15 cellular contexts compared by ENCODE assay signal in the genomic region with DNA sequence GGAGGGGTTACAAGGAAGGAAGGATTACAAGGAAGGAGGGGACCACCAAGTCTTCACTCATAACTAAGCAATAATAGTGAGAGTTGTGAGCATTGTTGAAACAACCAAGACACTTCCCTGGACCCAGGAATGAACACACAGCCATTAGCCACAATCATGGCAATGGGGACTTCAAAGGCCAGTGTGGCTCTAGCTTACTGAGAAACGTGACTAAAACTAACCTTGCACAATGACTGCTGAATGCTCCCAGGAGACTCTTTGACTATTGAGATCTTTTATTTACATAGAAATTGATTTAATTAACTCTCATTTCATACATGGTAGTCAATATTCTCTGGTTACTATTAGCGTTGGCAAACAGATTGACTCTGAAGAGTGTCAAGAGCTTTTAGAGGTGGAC.
"Had no signal": no experiment of that assay in that cellular context is flagged by ENCODE, and none has a peak within 500 bp of the region (broad histone marks: within the 10 kb centered on the region; RNA-seq: fewer than 3 reads in every experiment).

No MANE protein-coding gene starts in this region.

- H3K79me2 ChIP-seq: parathyroid adenoma had no signal

- H3K27ac ChIP-seq: cardiac muscle cell, esophagus muscularis mucosa, lower lobe of right lung, parathyroid adenoma, upper lobe of left lung had no signal

- H3K9ac ChIP-seq: parathyroid adenoma had no signal

- H3K27me3 ChIP-seq: cardiac muscle cell, esophagus muscularis mucosa, upper lobe of left lung had no signal

- H2AFZ ChIP-seq: parathyroid adenoma had no signal

- DNase-seq: activated CD4-positive, alpha-beta T cell treated with anti-CD3 and anti-CD28 coated beads, Interleukin-2, amount 10 ng/mL, durations not matched to agents 7 days and 5 days; activated CD4-positive, CD25-positive, alpha-beta regulatory T cell; activated CD8-positive, alpha-beta memory T cell treated with anti-CD3 and anti-CD28 coated beads for 24 hours; activated naive CD4-positive, alpha-beta T cell treated with anti-CD3 and anti-CD28 coated beads for 36 hours; hypothalamus; lower lobe of right lung; midbrain; naive B cell; stimulated activated CD4-positive, alpha-beta T cell treated with anti-CD3 and anti-CD28 coated beads, Interleukin-15, amount 100 ng/mL, for 24 hours; stimulated activated CD4-positive, alpha-beta T cell treated with anti-CD3 and anti-CD28 coated beads, Interleukin-4, amount 100 ng/mL, for 24 hours; upper lobe of left lung had no signal

- ATAC-seq: activated T-helper 17 cell treated with anti-CD3 and anti-CD28 coated beads, Interleukin-2, amount 50 U/mL, for 72 hours; lower lobe of right lung had no signal

- H3K4me3 ChIP-seq: cardiac muscle cell, esophagus muscularis mucosa, lower lobe of right lung, upper lobe of left lung had no signal

- H3K36me3 ChIP-seq: cardiac muscle cell, esophagus muscularis mucosa, lower lobe of right lung, upper lobe of left lung had no signal

- H3K9me3 ChIP-seq: esophagus muscularis mucosa, lower lobe of right lung, upper lobe of left lung had no signal

- H3K4me1 ChIP-seq: esophagus muscularis mucosa, lower lobe of right lung, parathyroid adenoma, upper lobe of left lung had no signal
